Comparison of ENCODE assay signal across 2 cellular contexts in genomic region chr1:25537148-25537831, GRCh38.
TF ChIP-seq lines count a peak whose summit lies in the region.

No MANE protein-coding gene starts in this region.

TF ChIP-seq in HEK293, 187 proteins besides CTCF, POLR2A, EP300 and RAD21 (continued from another document):
- TF ChIP-seq ZFHX2 (tag by site-specific recombination; conservative IDR thresholded peaks at IDR 0.05) (peak; percentile 56), EGR2 (tag by site-specific recombination; IDR thresholded peaks at IDR 0.05; ENCODE audit: low read depth) (peak; percentile 72)

TF ChIP-seq in WTC11, 78 proteins besides CTCF, POLR2A, EP300 and RAD21 (continued from another document):
- TF ChIP-seq ZNF512 (CRISPR knock-in tag; IDR thresholded peaks at IDR 0.05; ENCODE audit: borderline replicate concordance): no peak
- TF ChIP-seq ZBTB43 (CRISPR knock-in tag; IDR thresholded peaks at IDR 0.05): no peak
- no peak for TF ChIP-seq NFE2L1 (CRISPR knock-in tag; IDR thresholded peaks at IDR 0.05)
- no peak for TF ChIP-seq ATF1 (CRISPR knock-in tag; IDR thresholded peaks at IDR 0.05)
- no peak for TF ChIP-seq TEAD4 (CRISPR knock-in tag; IDR thresholded peaks at IDR 0.05)
